Comparison of ENCODE assay signal across 7 cellular contexts in genomic region chr1:67735806-67736627, GRCh38. TPM values are rescaled to one million over a fixed set of nuclear protein-coding genes. Genes with fewer than 3 reads are reported as not detected.
DNase-seq lines count a peak whose midpoint lies in the region; ATAC-seq, FAIRE-seq and TF ChIP-seq lines count a peak whose summit lies in the region.

No MANE protein-coding gene starts in this region.

- 81 to 86% methylated on average over 7 to 11 of the region's 11 CpGs for WGBS in endodermal cell (ENCODE audit: insufficient coverage in 1 of 2, insufficient read length in 1 of 2), 2 experiments
- WGBS in testis, 2 donors = 18 to 28% methylated on average over 8 to 11 of the region's 11 CpGs

- no peak overlapping the region for H3K9ac ChIP-seq in endodermal cell (ENCODE audit: extremely low read depth, low read length, poor library complexity, severe bottlenecking)

- TF ChIP-seq CTCF in endodermal cell (conservative IDR thresholded peaks at IDR 0.05) (no peak), testis (IDR thresholded peaks at IDR 0.05) (no peak)

- intact Hi-C loops in activated CD4-positive, alpha-beta T cell treated with anti-CD3 and anti-CD28 coated beads, Interleukin-2, amount 10 ng/mL, durations not matched to agents 24 days and 14 days (cut with micrococcal nuclease) = loop anchor here (1.0 kb wide), 1 partner anchor 52 kb away; no protein-coding TSS in a partner anchor
- intact Hi-C loops in testis (cut with DNase I; ENCODE audit: low total_unique reads) = no loop called here

- H3K36me3 ChIP-seq in endodermal cell (ENCODE audit: control insufficient read depth, insufficient read depth, low read length) = no peaks in the 10 kb centered on the region
- no peaks in the 10 kb centered on the region for H3K36me3 ChIP-seq in muscle layer of duodenum (ENCODE audit: control insufficient read depth in 1 of 2, insufficient read depth in 2 of 2, low read length in 2 of 2)
- no peaks in the 10 kb centered on the region for H3K36me3 ChIP-seq in testis (ENCODE audit: low read depth, missing control alignments)

- H3K4me1 ChIP-seq in endodermal cell (ENCODE audit: control insufficient read depth, insufficient read depth, low read length) (peaks cover 19% of the 10 kb centered on the region), muscle layer of duodenum (ENCODE audit: control insufficient read depth in 1 of 2, insufficient read depth in 2 of 2, low read length in 2 of 2) (peaks cover 31 to 33% of the 10 kb centered on the region in 2 donors), testis (peaks cover 44% of the 10 kb centered on the region)

- H3K9me3 ChIP-seq in endodermal cell (ENCODE audit: control insufficient read depth, low read length) (no peaks in the 10 kb centered on the region), muscle layer of duodenum (ENCODE audit: control insufficient read depth in 1 of 2, low read length in 2 of 2) (no peaks in the 10 kb centered on the region), testis (no peaks in the 10 kb centered on the region)

- H3K9me3 Mint-ChIP-seq in activated CD4-positive, alpha-beta T cell treated with anti-CD3 and anti-CD28 coated beads, Interleukin-2, amount 10 ng/mL, durations not matched to agents 24 days and 14 days = no peaks in the 10 kb centered on the region
- H3K9me3 Mint-ChIP-seq in endodermal cell = no peaks in the 10 kb centered on the region

- peak overlapping the region; percentile 71 for H3K4me3 Mint-ChIP-seq in activated CD4-positive, alpha-beta T cell treated with anti-CD3 and anti-CD28 coated beads, Interleukin-2, amount 10 ng/mL, durations not matched to agents 24 days and 14 days
- no peak overlapping the region for H3K4me3 Mint-ChIP-seq in endodermal cell

- no peaks in the 10 kb centered on the region for H3K36me3 Mint-ChIP-seq in activated CD4-positive, alpha-beta T cell treated with anti-CD3 and anti-CD28 coated beads, Interleukin-2, amount 10 ng/mL, durations not matched to agents 24 days and 14 days (ENCODE audit: low read depth)
- no peaks in the 10 kb centered on the region for H3K36me3 Mint-ChIP-seq in endodermal cell (ENCODE audit: low read depth)

- H3K27ac Mint-ChIP-seq in activated CD4-positive, alpha-beta T cell treated with anti-CD3 and anti-CD28 coated beads, Interleukin-2, amount 10 ng/mL, durations not matched to agents 24 days and 14 days = peak overlapping the region; percentile 89
- H3K27ac Mint-ChIP-seq in endodermal cell = peak overlapping the region; percentile 66

- H3K27ac ChIP-seq in endodermal cell (ENCODE audit: low read depth, low read length) (no peak overlapping the region), muscle layer of duodenum (ENCODE audit: low read length) (peak overlapping the region; percentile 80), testis (peak overlapping the region; percentile 27 to 71)

- DNase-seq in GM18507 (ENCODE audit: extremely low spot score, insufficient read length, low read depth) = no peak
- DNase-seq in NCI-H146 (lab: John Stamatoyannopoulos, UW) = peak; percentile 69
- DNase-seq in activated CD4-positive, alpha-beta T cell treated with anti-CD3 and anti-CD28 coated beads, Interleukin-2, amount 10 ng/mL, durations not matched to agents 24 days and 14 days = peak; percentile 82
- no peak for DNase-seq in endodermal cell
- DNase-seq in testis = peak; percentile 76

- H3K4me3 ChIP-seq in endodermal cell (ENCODE audit: low read length) (no peak overlapping the region), muscle layer of duodenum (ENCODE audit: low read depth in 1 of 2, low read length in 2 of 2) (peak overlapping the region; percentile 1 to 5), testis (no peak overlapping the region)

- peaks cover 23% of the 10 kb centered on the region for H3K4me1 Mint-ChIP-seq in activated CD4-positive, alpha-beta T cell treated with anti-CD3 and anti-CD28 coated beads, Interleukin-2, amount 10 ng/mL, durations not matched to agents 24 days and 14 days
- H3K4me1 Mint-ChIP-seq in endodermal cell = peaks cover 27% of the 10 kb centered on the region

- peaks cover 7% of the 10 kb centered on the region for H3K27me3 Mint-ChIP-seq in activated CD4-positive, alpha-beta T cell treated with anti-CD3 and anti-CD28 coated beads, Interleukin-2, amount 10 ng/mL, durations not matched to agents 24 days and 14 days
- H3K27me3 Mint-ChIP-seq in endodermal cell (ENCODE audit: insufficient read depth) = no peaks in the 10 kb centered on the region

- H3K27me3 ChIP-seq in endodermal cell (ENCODE audit: control insufficient read depth, insufficient read depth, low read length, poor library complexity, severe bottlenecking) (no peaks in the 10 kb centered on the region), muscle layer of duodenum (ENCODE audit: low read depth, low read length) (no peaks in the 10 kb centered on the region), testis (no peaks in the 10 kb centered on the region)

- TF ChIP-seq POLR2A in testis (IDR thresholded peaks at IDR 0.05) = no peak

- peak; percentile 81 for ATAC-seq in HG02610 (IDR thresholded peaks at IDR 0.05; ENCODE audit: unreplicated experiment)

- peak; percentile 84 for FAIRE-seq in GM18507 (lab: Jason Lieb, UNC)

RNA-seq across cellular contexts. Expression of gene GADD45A, which starts 51.0 kb away (rescaled TPM):
- 33.4 and 36.7 TPM in 2 replicates for total RNA-seq in activated CD4-positive, alpha-beta T cell treated with anti-CD3 and anti-CD28 coated beads, Interleukin-2, amount 10 ng/mL, durations not matched to agents 24 days and 14 days
- total RNA-seq in endodermal cell (10 to 100 TPM; 48.0 to 52.4 TPM), testis (10 to 100 TPM; 29.8 to 47.0 TPM)
- 31.4 TPM for polyA plus RNA-seq in endodermal cell (2013, experiment 1 of 2)
- polyA plus RNA-seq in endodermal cell (2013, experiment 2 of 2) = 34.8 TPM
- polyA plus RNA-seq in testis (ENCODE audit: insufficient read depth, low read depth, low replicate concordance) = 14.9 TPM

Comparison
In these comparisons a context has a peak if more than half of its experiments do, and no peak if none do; other contexts are left out.
1. DNase-seq: peak in NCI-H146 (single experiment), activated CD4-positive, alpha-beta T cell treated with anti-CD3 and anti-CD28 coated beads, Interleukin-2, amount 10 ng/mL, durations not matched to agents 24 days and 14 days (single experiment) and testis (single experiment); none in GM18507 (single experiment) and endodermal cell (single experiment).
2. H3K4me3 ChIP-seq: peak in muscle layer of duodenum (2 of 2); none in endodermal cell (single experiment) and testis (0 of 2).